17 cellular contexts compared by ENCODE assay signal in the genomic region with DNA sequence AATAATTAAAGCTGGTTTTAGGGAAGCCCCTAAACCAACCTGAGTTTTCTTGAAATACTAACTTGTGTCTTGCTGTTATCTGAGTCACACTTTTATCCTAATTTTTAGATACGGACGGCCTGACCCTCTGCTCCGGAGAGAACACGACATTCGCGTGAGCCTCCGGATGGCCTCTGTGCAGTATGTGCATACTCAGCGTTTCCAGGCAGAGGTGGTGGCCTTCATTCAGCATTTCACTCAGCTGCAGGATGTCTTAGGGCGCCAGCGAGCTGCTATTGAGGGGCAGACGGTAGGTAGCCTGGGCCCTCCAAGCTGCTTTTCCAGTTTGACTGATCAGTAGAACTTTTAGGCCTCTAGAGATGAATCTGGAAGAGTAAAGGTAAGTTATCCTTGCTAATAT.
DNase-seq lines count a peak whose midpoint lies in the region; ATAC-seq, FAIRE-seq and TF ChIP-seq lines count a peak whose summit lies in the region.
"Had no signal": no experiment of that assay in that cellular context is flagged by ENCODE, and none has a peak within 500 bp of the region (broad histone marks: within the 10 kb centered on the region; RNA-seq: fewer than 3 reads in every experiment).

No MANE protein-coding gene starts in this region.

- DNase-seq in A549 (ENCODE audit: low read depth in 1 of 2, low spot score in 1 of 2) = no peak
- no peak for DNase-seq in ascending aorta (ENCODE audit: low spot score in 2 of 2)
- DNase-seq in HepG2 (ENCODE audit: low spot score) = no peak
- peak; percentile 71 for DNase-seq in spleen
- DNase-seq in right atrium auricular region (ENCODE audit: low spot score) = no peak
- no peak for DNase-seq in DMS53 (lab: John Stamatoyannopoulos, UW)
- no peak for DNase-seq in NCI-H82 (lab: John Stamatoyannopoulos, UW)
- DNase-seq: C1 segment of cervical spinal cord; Calu3; CD4-positive, alpha-beta T cell; DND-41; GDM1; GOT3; HFFc6 had no signal

- H3K79me2 ChIP-seq in HepG2 (ENCODE audit: insufficient read depth, low read length) = no peaks in the 10 kb centered on the region

- no peak overlapping the region for H3K9ac ChIP-seq in HepG2 (ENCODE audit: insufficient read depth, low read depth, low read length)

- in situ Hi-C loops in HepG2 (cut with HindIII; ENCODE audit: extremely low pct_ligation_motif_present, low pct_unique_long_range_greater_than_20kb) = no loop called here

- FAIRE-seq in A549 (lab: Jason Lieb, UNC) (no peak), HepG2 (lab: Jason Lieb, UNC) (no peak)
- FAIRE-seq: GM19239 had no signal

- TF ChIP-seq RAD21 in A549 (conservative IDR thresholded peaks at IDR 0.05 in 1 of 2, IDR thresholded peaks at IDR 0.05 in 1 of 2) (no peak), HepG2 (CRISPR knock-in tag; IDR thresholded peaks at IDR 0.05) (no peak)

- POLR2A ChIA-PET in A549 (lab: Yijun Ruan, JAX) = no interaction called here
- POLR2A ChIA-PET in HepG2 (lab: Yijun Ruan, JAX) = no interaction called here

- no TSS peak for BruUV-seq in HepG2 (replicated peaks; lab: Mats Ljungman, UMichigan)

- TF ChIP-seq CTCF in A549 (IDR thresholded peaks at IDR 0.05) = no peak
- no peak for TF ChIP-seq CTCF in ascending aorta (IDR thresholded peaks at IDR 0.05)
- no peak for TF ChIP-seq CTCF in HepG2 (CRISPR knock-in tag; IDR thresholded peaks at IDR 0.05)
- no peak for TF ChIP-seq CTCF in spleen (IDR thresholded peaks at IDR 0.05 in 8 of 11, conservative IDR thresholded peaks at IDR 0.05 in 3 of 11)
- no peak for TF ChIP-seq CTCF in right atrium auricular region (IDR thresholded peaks at IDR 0.05)

- ATAC-seq in A549 (no peak), HepG2 (no peak)

- no peaks in the 10 kb centered on the region for H3K27me3 ChIP-seq in ascending aorta
- H3K27me3 ChIP-seq in HepG2 (ENCODE audit: control insufficient read depth in 1 of 2, insufficient read depth in 2 of 2, low read length in 2 of 2) = no peaks in the 10 kb centered on the region
- H3K27me3 ChIP-seq in spleen (replicated peaks in 1 of 7) = no peaks in the 10 kb centered on the region
- no peaks in the 10 kb centered on the region for H3K27me3 ChIP-seq in right atrium auricular region

- no peaks in the 10 kb centered on the region for H4K20me1 ChIP-seq in HepG2 (ENCODE audit: insufficient read depth, low read length)

- H3K27ac ChIP-seq in A549 (no peak overlapping the region), ascending aorta (peak overlapping the region; percentile 26 to 45), HepG2 (ENCODE audit: extremely low read length, insufficient read depth, low read length) (no peak overlapping the region), spleen (peak overlapping the region in 4 of 8 donors; percentile 32 to 58 (median 38)), right atrium auricular region (no peak overlapping the region)
- H3K27ac ChIP-seq: 22Rv1 had no signal

- TF ChIP-seq EP300 in A549 (IDR thresholded peaks at IDR 0.05) (no peak), HepG2 (IDR thresholded peaks at IDR 0.05; ENCODE audit: low read depth in 2 of 2, low read length in 2 of 2) (no peak), HepG2 (CRISPR knock-in tag; IDR thresholded peaks at IDR 0.05; ENCODE audit: borderline replicate concordance) (no peak)

- 94% methylated on average over 11 of the region's 11 CpGs for WGBS in A549 (ENCODE audit: missing lambda C conversion rate)
- 98% methylated on average over 11 of the region's 11 CpGs for WGBS in HepG2 (ENCODE audit: low lambda C conversion rate)
- 69 to 83% (median 81%) methylated on average over 11 of the region's 11 CpGs for WGBS in spleen, 5 donors

- no peak overlapping the region for H2AFZ ChIP-seq in HepG2 (ENCODE audit: low read length)

- H3K4me2 ChIP-seq in A549 (no peak overlapping the region), HepG2 (ENCODE audit: low read depth, low read length) (no peak overlapping the region)

- H3K36me3 ChIP-seq in ascending aorta (peaks cover 36 to 57% of the 10 kb centered on the region in 2 donors), HepG2 (replicated peaks in 1 of 2; ENCODE audit: control insufficient read depth in 1 of 2, insufficient read depth in 2 of 2, low read length in 2 of 2) (peaks cover 3 to 14% of the 10 kb centered on the region in 2 experiments; a peak in 3 of 5 replicates), spleen (peaks cover 0 to 100% (median 65%) of the 10 kb centered on the region in 6 donors), right atrium auricular region (peaks cover 46% of the 10 kb centered on the region)

- no peak for TF ChIP-seq POLR2A in A549 (IDR thresholded peaks at IDR 0.05; ENCODE audit: low read length)
- TF ChIP-seq POLR2A in HepG2 (IDR thresholded peaks at IDR 0.05; ENCODE audit: insufficient read depth in 1 of 2, low read depth in 2 of 2, low read length in 2 of 2) = no peak
- TF ChIP-seq POLR2A in spleen (IDR thresholded peaks at IDR 0.05) = no peak

- intact Hi-C loops in ascending aorta (cut with DNase I) (no loop called here), HepG2 (cut with micrococcal nuclease; ENCODE audit: unreplicated experiment) (no loop called here), spleen (cut with DNase I; ENCODE audit: low total_unique reads) (no loop called here)

- CTCF ChIA-PET in A549 (lab: Yijun Ruan, JAX) (interaction anchor here (1.2 kb wide), 1 partner anchor 17 kb away, joined by 5 read pairs; no protein-coding TSS in a partner anchor), HepG2 (lab: Yijun Ruan, JAX; ENCODE audit: low intra/inter-chr PET ratio, low total read pairs) (no interaction called here)

- H3K4me3 ChIP-seq in A549 (no peak overlapping the region), ascending aorta (no peak overlapping the region), HepG2 (replicated peaks in 1 of 3; ENCODE audit: insufficient read depth in 1 of 3, low read depth in 2 of 3, low read length in 3 of 3) (no peak overlapping the region), spleen (peak overlapping the region in 2 of 8 donors; percentile 14 to 35), right atrium auricular region (no peak overlapping the region)
- H3K4me3 ChIP-seq: HAP-1 had no signal

- H3K4me1 ChIP-seq in A549 (no peaks in the 10 kb centered on the region), ascending aorta (peaks cover 0 to 5% of the 10 kb centered on the region in 2 donors), HepG2 (ENCODE audit: insufficient read depth, low read length) (no peaks in the 10 kb centered on the region), spleen (peaks cover 0 to 2% (median 0%) of the 10 kb centered on the region in 6 donors), right atrium auricular region (no peaks in the 10 kb centered on the region)
- H3K4me1 ChIP-seq: HAP-1 had no signal

- no peaks in the 10 kb centered on the region for H3K9me3 ChIP-seq in A549
- H3K9me3 ChIP-seq in ascending aorta = no peaks in the 10 kb centered on the region
- no peaks in the 10 kb centered on the region for H3K9me3 ChIP-seq in HepG2 (ENCODE audit: low read length)
- no peaks in the 10 kb centered on the region for H3K9me3 ChIP-seq in spleen
- no peaks in the 10 kb centered on the region for H3K9me3 ChIP-seq in right atrium auricular region
- H3K9me3 ChIP-seq: HAP-1 had no signal

TF ChIP-seq in A549, 52 proteins besides CTCF, POLR2A, EP300 and RAD21:
- TF ChIP-seq E2F6 (IDR thresholded peaks at IDR 0.05; ENCODE audit: borderline replicate concordance, low read depth) = no peak
- peak; percentile 71 for TF ChIP-seq MAFK (IDR thresholded peaks at IDR 0.05; ENCODE audit: partially characterized antibody)
- TF ChIP-seq JUN (IDR thresholded peaks at IDR 0.05) = no peak
- TF ChIP-seq ZSCAN20 (CRISPR knock-in tag; IDR thresholded peaks at IDR 0.05) = no peak

TF ChIP-seq in HepG2, 621 proteins besides CTCF, POLR2A, EP300 and RAD21:
- TF ChIP-seq CC2D1A (CRISPR knock-in tag; IDR thresholded peaks at IDR 0.05) = no peak
- TF ChIP-seq MAFF (IDR thresholded peaks at IDR 0.05; ENCODE audit: low read depth, low read length) = peak; percentile 66
- peak; percentile 74 to 87 for TF ChIP-seq MAFK (conservative IDR thresholded peaks at IDR 0.05 in 1 of 2, IDR thresholded peaks at IDR 0.05 in 1 of 2; ENCODE audit: low read length in 2 of 2)

Comparison
In these comparisons a context has a peak if more than half of its experiments do, and no peak if none do; other contexts are left out.
1. H3K27ac ChIP-seq: peak in ascending aorta (2 of 2); none in A549 (0 of 2), HepG2 (single experiment) and right atrium auricular region (0 of 2).
2. Of the 38 proteins assayed by ChIP-seq in both HepG2 and A549: peak only in HepG2: none; only in A549: none; in both: MAFK; in neither: 37.